Comparison of ENCODE assay signal across 23 cellular contexts in the genomic region with DNA sequence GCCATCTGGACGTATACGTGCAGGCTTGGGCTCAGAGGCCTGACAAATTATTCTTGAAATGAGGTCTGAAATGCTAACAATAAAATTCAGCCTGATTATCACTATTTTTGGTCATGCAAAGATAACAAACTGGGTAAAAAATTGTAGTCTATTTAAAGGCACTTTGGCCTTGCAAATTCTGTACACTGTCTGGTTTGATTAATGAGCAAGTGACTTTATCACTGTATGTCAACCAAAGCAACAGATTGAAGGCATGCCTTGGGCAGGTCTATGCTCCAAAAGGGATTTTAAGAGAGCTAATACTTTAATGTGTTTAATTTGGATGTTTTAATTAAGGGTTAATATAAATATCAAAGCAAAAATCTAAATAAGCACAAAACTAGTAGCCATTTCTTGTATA.
A peak's percentile ranks its signal among the peaks of the same experiment; 100 is the strongest.
DNase-seq lines count a peak whose midpoint lies in the region; ATAC-seq and TF ChIP-seq lines count a peak whose summit lies in the region.
"Had no signal": no experiment of that assay in that cellular context is flagged by ENCODE, and none has a peak within 500 bp of the region (broad histone marks: within the 10 kb centered on the region; RNA-seq: fewer than 3 reads in every experiment).

No MANE protein-coding gene starts in this region.

- WGBS in mammary epithelial cell (ENCODE audit: low coverage, missing lambda C conversion rate): 69% methylated on average over 2 of the region's 2 CpGs

- H3K27me3 ChIP-seq in mammary epithelial cell (ENCODE audit: insufficient read depth, low read length): no peaks in the 10 kb centered on the region
- no peaks in the 10 kb centered on the region for H3K27me3 ChIP-seq in mucosa of rectum (ENCODE audit: control insufficient read depth in 2 of 2, insufficient read depth in 2 of 2, low read length in 2 of 2)
- H3K27me3 ChIP-seq: BLaER1 had no signal

- intact Hi-C loops in MCF 10A (cut with micrococcal nuclease): no loop called here
- intact Hi-C loops in mammary epithelial cell (cut with micrococcal nuclease): no loop called here

- no peak overlapping the region for H2AFZ ChIP-seq in mammary epithelial cell (ENCODE audit: low read depth, low read length)

- BruUV-seq in MCF 10A (replicated peaks; lab: Mats Ljungman, UMichigan) (no TSS peak), mammary epithelial cell (replicated peaks; lab: Mats Ljungman, UMichigan) (no TSS peak)

- TF ChIP-seq CTCF in MCF 10A (IDR thresholded peaks at IDR 0.05; ENCODE audit: unreplicated experiment) (no peak), mammary epithelial cell (conservative IDR thresholded peaks at IDR 0.05 in 1 of 2, IDR thresholded peaks at IDR 0.05 in 1 of 2; ENCODE audit: extremely low read depth in 1 of 2, insufficient read depth in 1 of 2, low read depth in 1 of 2, low read length in 2 of 2) (no peak), WTC11 (IDR thresholded peaks at IDR 0.05) (no peak)

- in situ Hi-C loops in mammary epithelial cell (cut with MboI; ENCODE audit: low sequenced_read_pairs in 2 of 2): no loop called here

- peaks cover 5% of the 10 kb centered on the region for H3K4me1 Mint-ChIP-seq in MCF 10A (ENCODE audit: insufficient read depth, unreplicated experiment)
- H3K4me1 Mint-ChIP-seq in WTC11: peaks cover 37% of the 10 kb centered on the region
- H3K4me1 Mint-ChIP-seq: IgD-negative memory B cell had no signal

- POLR2A ChIA-PET in MCF 10A (lab: Yijun Ruan, JAX): no interaction called here
- POLR2A ChIA-PET in WTC11 (lab: Charles Lee): no interaction called here

- no peaks in the 10 kb centered on the region for H3K79me2 ChIP-seq in mammary epithelial cell (ENCODE audit: insufficient read depth, low read length)

- DNase-seq in MCF 10A (ENCODE audit: unreplicated experiment): no peak
- no peak for DNase-seq in mammary epithelial cell
- no peak for DNase-seq in WTC11 (ENCODE audit: low spot score)
- DNase-seq in putamen (ENCODE audit: low spot score): no peak
- DNase-seq in activated T-cell treated with anti-CD3 and anti-CD28 coated beads, Interleukin-2, amount 50 U/mL, for 48 hours: no peak
- DNase-seq in caudate nucleus (lab: John Stamatoyannopoulos, UW): no peak
- DNase-seq: ACHN; CD4-positive, alpha-beta T cell; COR-L47; DMS153; H7; NCI-H1694 treated with DMSO at 0.1 percent for 48 hours; NK-92 treated with Interleukin-12 subunit alpha and Interleukin-12 subunit beta, amount 100 ng/mL, for 24 hours; SHP77 treated with DMSO at 0.1 percent for 48 hours; SW 1271 had no signal

- CTCF ChIA-PET in MCF 10A (lab: Yijun Ruan, JAX): no interaction called here
- CTCF ChIA-PET in mammary epithelial cell (lab: Charles Lee; ENCODE audit: low non-redundant PET): no interaction called here
- CTCF ChIA-PET in WTC11 (lab: Charles Lee): no interaction called here

- no peak overlapping the region for H3K4me3 ChIP-seq in mammary epithelial cell (replicated peaks in 1 of 3; ENCODE audit: insufficient read depth in 1 of 3, low read depth in 2 of 3, low read length in 3 of 3)
- H3K4me3 ChIP-seq in mucosa of rectum (ENCODE audit: low read length in 2 of 2): no peak overlapping the region
- H3K4me3 ChIP-seq: BLaER1, SK-N-MC had no signal

- H3K27ac ChIP-seq in mammary epithelial cell (ENCODE audit: insufficient read depth, low read depth, low read length) (no peak overlapping the region), mucosa of rectum (ENCODE audit: low read depth in 2 of 2, low read length in 2 of 2) (peak overlapping the region; percentile 21 to 32), caudate nucleus (ENCODE audit: low read depth, low read length) (no peak overlapping the region)
- H3K27ac ChIP-seq: 22Rv1, BLaER1, HL-60, RWPE1, SK-N-MC had no signal

- H3K27me3 Mint-ChIP-seq in MCF 10A (ENCODE audit: insufficient read depth, unreplicated experiment) (no peaks in the 10 kb centered on the region), WTC11 (ENCODE audit: low read depth) (no peaks in the 10 kb centered on the region)
- H3K27me3 Mint-ChIP-seq: CD4-positive, alpha-beta T cell; IgD-negative memory B cell had no signal

- dilution Hi-C loops in mammary epithelial cell (cut with HindIII; ENCODE audit: low sequenced_read_pairs): no loop called here

- H3K36me3 Mint-ChIP-seq in MCF 10A (ENCODE audit: insufficient read depth, unreplicated experiment): no peaks in the 10 kb centered on the region
- H3K36me3 Mint-ChIP-seq in WTC11: peaks cover 26% of the 10 kb centered on the region
- H3K36me3 Mint-ChIP-seq: IgD-negative memory B cell had no signal

- ATAC-seq in WTC11 (no peak), GM21423 (IDR thresholded peaks at IDR 0.05; ENCODE audit: unreplicated experiment) (no peak)

- H3K27ac Mint-ChIP-seq in MCF 10A (ENCODE audit: low read depth, unreplicated experiment) (peak overlapping the region; percentile 61), WTC11 (peak overlapping the region; percentile 87)
- H3K27ac Mint-ChIP-seq: CD4-positive, alpha-beta T cell; IgD-negative memory B cell had no signal

- H3K9me3 ChIP-seq in mammary epithelial cell (replicated peaks; ENCODE audit: insufficient read depth, low read length) (no peaks in the 10 kb centered on the region), mucosa of rectum (ENCODE audit: control insufficient read depth in 2 of 2, low read length in 2 of 2) (no peaks in the 10 kb centered on the region)
- H3K9me3 ChIP-seq: BLaER1 had no signal

- no peak overlapping the region for H3K4me2 ChIP-seq in mammary epithelial cell (ENCODE audit: insufficient read depth, low read depth, low read length)
- H3K4me2 ChIP-seq: BLaER1 had no signal

- H4K20me1 ChIP-seq in mammary epithelial cell (ENCODE audit: insufficient read depth, low read length): no peaks in the 10 kb centered on the region
- H4K20me1 ChIP-seq: BLaER1 had no signal

- H3K4me1 ChIP-seq in mammary epithelial cell (ENCODE audit: insufficient read depth, low read length): no peaks in the 10 kb centered on the region
- H3K4me1 ChIP-seq in mucosa of rectum (ENCODE audit: control insufficient read depth in 2 of 2, insufficient read depth in 2 of 2, low read length in 2 of 2): peaks cover 0 to 6% of the 10 kb centered on the region in 2 donors
- H3K4me1 ChIP-seq: BLaER1 had no signal

- H3K36me3 ChIP-seq in mammary epithelial cell (ENCODE audit: insufficient read depth, low read length) (no peaks in the 10 kb centered on the region), mucosa of rectum (ENCODE audit: control insufficient read depth in 2 of 2, insufficient read depth in 2 of 2, low read length in 2 of 2) (no peaks in the 10 kb centered on the region)
- H3K36me3 ChIP-seq: BLaER1 had no signal

- H3K9me3 Mint-ChIP-seq in MCF 10A (ENCODE audit: unreplicated experiment) (no peaks in the 10 kb centered on the region), WTC11 (peaks cover 26% of the 10 kb centered on the region)

- H3K4me3 Mint-ChIP-seq in MCF 10A (ENCODE audit: unreplicated experiment): no peak overlapping the region
- no peak overlapping the region; the same call in 1 of the 2 replicates for H3K4me3 Mint-ChIP-seq in WTC11
- H3K4me3 Mint-ChIP-seq: CD4-positive, alpha-beta T cell; IgD-negative memory B cell had no signal

- H3K9ac ChIP-seq in mammary epithelial cell (ENCODE audit: insufficient read depth, low read length): no peak overlapping the region
- no peak overlapping the region for H3K9ac ChIP-seq in mucosa of rectum (ENCODE audit: low read depth in 1 of 2, low read length in 2 of 2)
- H3K9ac ChIP-seq: BLaER1 had no signal

TF ChIP-seq in WTC11, 78 proteins besides CTCF, POLR2A, EP300 and RAD21:
- TF ChIP-seq FOXJ3 (CRISPR knock-in tag; IDR thresholded peaks at IDR 0.05; ENCODE audit: borderline replicate concordance) (no peak), NR1H2 (CRISPR knock-in tag; IDR thresholded peaks at IDR 0.05) (no peak), NR2C2 (CRISPR knock-in tag; IDR thresholded peaks at IDR 0.05) (no peak), ESRRA (CRISPR knock-in tag; IDR thresholded peaks at IDR 0.05; ENCODE audit: borderline replicate concordance) (no peak), ZNF317 (CRISPR knock-in tag; IDR thresholded peaks at IDR 0.05; ENCODE audit: borderline replicate concordance, low read depth) (no peak)
- TF ChIP-seq, protein P1, sequence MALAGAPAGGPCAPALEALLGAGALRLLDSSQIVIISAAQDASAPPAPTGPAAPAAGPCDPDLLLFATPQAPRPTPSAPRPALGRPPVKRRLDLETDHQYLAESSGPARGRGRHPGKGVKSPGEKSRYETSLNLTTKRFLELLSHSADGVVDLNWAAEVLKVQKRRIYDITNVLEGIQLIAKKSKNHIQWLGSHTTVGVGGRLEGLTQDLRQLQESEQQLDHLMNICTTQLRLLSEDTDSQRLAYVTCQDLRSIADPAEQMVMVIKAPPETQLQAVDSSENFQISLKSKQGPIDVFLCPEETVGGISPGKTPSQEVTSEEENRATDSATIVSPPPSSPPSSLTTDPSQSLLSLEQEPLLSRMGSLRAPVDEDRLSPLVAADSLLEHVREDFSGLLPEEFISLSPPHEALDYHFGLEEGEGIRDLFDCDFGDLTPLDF (CRISPR knock-in tag; IDR thresholded peaks at IDR 0.05): no peak
TF ChIP-seq in WTC11: peak in this region for 0.

Comparison
In these comparisons a context has a peak if more than half of its experiments do, and no peak if none do; other contexts are left out.
1. H3K27ac ChIP-seq: peak in mucosa of rectum (2 of 2); none in mammary epithelial cell (single experiment) and caudate nucleus (single experiment).